In genomic region chr4:163915896-163916295, GRCh38 we compare ENCODE assay signal across 29 cellular contexts.
"Had no signal": no experiment of that assay in that cellular context is flagged by ENCODE, and none has a peak within 500 bp of the region (broad histone marks: within the 10 kb centered on the region; RNA-seq: fewer than 3 reads in every experiment).

No MANE protein-coding gene starts in this region.

- DNase-seq: colonic mucosa; cortex of kidney; dermis blood vessel endothelial cell; dorsolateral prefrontal cortex; effector CD4-positive, alpha-beta T cell; effector CD8-positive, alpha-beta T cell; effector memory CD4-positive, alpha-beta T cell; effector memory CD8-positive, alpha-beta T cell; endodermal cell; erythroblast; esophagus squamous epithelium; foreskin fibroblast; foreskin keratinocyte; foreskin melanocyte; gastrocnemius medialis; glutamatergic neuron; head of caudate nucleus; heart left ventricle; heart right ventricle had no signal

- H3K4me3 Mint-ChIP-seq: dendritic cell treated with granulocyte-macrophage colony-stimulating factor and Interleukin-4, amounts not matched to agents 40 ng/mL and 50 ng/mL, for 4 days; effector memory CD8-positive, alpha-beta T cell; endodermal cell had no signal

- H3K27me3 ChIP-seq: colonic mucosa, dorsolateral prefrontal cortex, esophagus muscularis mucosa, esophagus squamous epithelium, foreskin keratinocyte, gastrocnemius medialis, gastroesophageal sphincter, heart left ventricle, heart right ventricle had no signal

- FAIRE-seq: colon, endometrium, endothelial cell of umbilical vein, frontal cortex had no signal

- H3K27ac ChIP-seq: colonic mucosa, coronary artery, dorsolateral prefrontal cortex, epithelial cell of prostate, esophagus muscularis mucosa, esophagus squamous epithelium, foreskin keratinocyte, gastrocnemius medialis, gastroesophageal sphincter, heart left ventricle, heart right ventricle had no signal

- H3K36me3 ChIP-seq: colonic mucosa, esophagus muscularis mucosa, esophagus squamous epithelium, gastrocnemius medialis, gastroesophageal sphincter, heart left ventricle, heart right ventricle had no signal

- H3K4me1 Mint-ChIP-seq: endodermal cell had no signal

- ATAC-seq: effector memory CD8-positive, alpha-beta T cell; esophagus mucosa; foreskin keratinocyte; gastrocnemius medialis; gastroesophageal sphincter; heart left ventricle; heart right ventricle had no signal

- H3K27me3 Mint-ChIP-seq: dendritic cell treated with granulocyte-macrophage colony-stimulating factor and Interleukin-4, amounts not matched to agents 40 ng/mL and 50 ng/mL, for 4 days; effector memory CD8-positive, alpha-beta T cell had no signal

- H3K4me3 ChIP-seq: colonic mucosa, coronary artery, dorsolateral prefrontal cortex, esophagus muscularis mucosa, esophagus squamous epithelium, gastrocnemius medialis, gastroesophageal sphincter, heart left ventricle, heart right ventricle had no signal

- H3K9me3 Mint-ChIP-seq: dendritic cell treated with granulocyte-macrophage colony-stimulating factor and Interleukin-4, amounts not matched to agents 40 ng/mL and 50 ng/mL, for 4 days; endodermal cell had no signal

- H3K4me1 ChIP-seq: colonic mucosa, esophagus muscularis mucosa, esophagus squamous epithelium, foreskin keratinocyte, gastrocnemius medialis, gastroesophageal sphincter, heart left ventricle, heart right ventricle had no signal

- H3K27ac Mint-ChIP-seq: dendritic cell treated with granulocyte-macrophage colony-stimulating factor and Interleukin-4, amounts not matched to agents 40 ng/mL and 50 ng/mL, for 4 days; effector memory CD8-positive, alpha-beta T cell; endodermal cell had no signal

- H3K9me3 ChIP-seq: colonic mucosa, esophagus muscularis mucosa, esophagus squamous epithelium, gastrocnemius medialis, gastroesophageal sphincter, heart left ventricle, heart right ventricle had no signal
